Comparison of ENCODE assay signal across 18 cellular contexts in the genomic region with DNA sequence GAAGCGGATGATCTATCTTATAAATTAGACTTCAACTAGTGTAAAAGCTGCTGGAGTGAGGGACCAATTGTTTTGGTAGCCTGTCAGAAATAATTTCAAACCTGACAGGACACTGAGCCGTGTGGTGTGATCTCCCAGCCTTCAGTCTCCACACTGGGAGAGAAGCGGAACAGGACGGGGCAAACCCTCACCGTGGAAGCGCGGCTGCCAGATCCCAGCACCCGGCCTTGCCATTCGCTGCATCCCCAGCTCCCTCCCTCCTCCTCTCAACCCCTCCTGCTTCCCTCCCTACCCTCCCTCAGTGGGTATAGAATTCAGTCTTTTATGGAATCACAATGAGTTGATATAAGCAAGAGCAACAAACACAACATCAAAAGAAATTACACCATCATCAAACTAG.
DNase-seq lines count a peak whose midpoint lies in the region; FAIRE-seq and TF ChIP-seq lines count a peak whose summit lies in the region.
"Had no signal": no experiment of that assay in that cellular context is flagged by ENCODE, and none has a peak within 500 bp of the region (broad histone marks: within the 10 kb centered on the region; RNA-seq: fewer than 3 reads in every experiment).

No MANE protein-coding gene starts in this region.

- H3K9ac ChIP-seq in kidney (ENCODE audit: low read length in 2 of 2), result no peak overlapping the region

- TF ChIP-seq POLR2A in spleen (IDR thresholded peaks at IDR 0.05), result no peak

- no peaks in the 10 kb centered on the region for H3K4me1 Mint-ChIP-seq in activated CD4-positive, alpha-beta memory T cell treated with anti-CD3 and anti-CD28 coated beads, Interleukin-2, amount 10 ng/mL, durations not matched to agents 7 days and 5 days
- H3K4me1 Mint-ChIP-seq: B cell had no signal

- H3K4me3 ChIP-seq in H7 (ENCODE audit: insufficient read depth, low read depth, low read length), result peak overlapping the region; percentile 8; the same call in 1 of the 2 replicates
- H3K4me3 ChIP-seq in kidney (ENCODE audit: low read length in 2 of 2), result no peak overlapping the region
- no peak overlapping the region for H3K4me3 ChIP-seq in spleen

- no peaks in the 10 kb centered on the region for H3K27me3 Mint-ChIP-seq in activated CD4-positive, alpha-beta memory T cell treated with anti-CD3 and anti-CD28 coated beads, Interleukin-2, amount 10 ng/mL, durations not matched to agents 7 days and 5 days
- H3K27me3 Mint-ChIP-seq: B cell; CD4-positive, alpha-beta T cell had no signal

- POLR2A ChIA-PET in activated CD4-positive, alpha-beta memory T cell treated with anti-CD3 and anti-CD28 coated beads, Interleukin-2, amount 10 ng/mL, durations not matched to agents 7 days and 5 days (lab: Charles Lee), result no interaction called here

- peaks cover 5% of the 10 kb centered on the region for H3K9me3 Mint-ChIP-seq in activated CD4-positive, alpha-beta memory T cell treated with anti-CD3 and anti-CD28 coated beads, Interleukin-2, amount 10 ng/mL, durations not matched to agents 7 days and 5 days
- H3K9me3 Mint-ChIP-seq: CD4-positive, alpha-beta T cell had no signal

- TF ChIP-seq CTCF in kidney (IDR thresholded peaks at IDR 0.05; ENCODE audit: borderline replicate concordance, extremely low read depth, insufficient read depth) (no peak), spleen (IDR thresholded peaks at IDR 0.05 in 8 of 11, conservative IDR thresholded peaks at IDR 0.05 in 3 of 11) (no peak)

- no peaks in the 10 kb centered on the region for H3K27me3 ChIP-seq in H7 (ENCODE audit: control insufficient read depth, insufficient read depth, low read length)
- no peaks in the 10 kb centered on the region for H3K27me3 ChIP-seq in spleen (replicated peaks in 1 of 7)

- no peaks in the 10 kb centered on the region for H3K36me3 Mint-ChIP-seq in activated CD4-positive, alpha-beta memory T cell treated with anti-CD3 and anti-CD28 coated beads, Interleukin-2, amount 10 ng/mL, durations not matched to agents 7 days and 5 days (ENCODE audit: low read depth)

- 89 to 93% (median 90%) methylated on average over 9 of the region's 9 CpGs for WGBS in spleen, 5 donors

- intact Hi-C loops in kidney (cut with DNase I), result no loop called here
- intact Hi-C loops in spleen (cut with DNase I; ENCODE audit: low total_unique reads), result no loop called here

- H3K4me3 Mint-ChIP-seq in activated CD4-positive, alpha-beta memory T cell treated with anti-CD3 and anti-CD28 coated beads, Interleukin-2, amount 10 ng/mL, durations not matched to agents 7 days and 5 days, result no peak overlapping the region
- H3K4me3 Mint-ChIP-seq: B cell; CD4-positive, alpha-beta T cell had no signal

- H3K9me3 ChIP-seq in kidney (ENCODE audit: control insufficient read depth in 1 of 2, low read length in 2 of 2) (no peaks in the 10 kb centered on the region), spleen (peaks cover 0 to 42% (median 6%) of the 10 kb centered on the region in 8 donors)

- H3K4me1 ChIP-seq in kidney (ENCODE audit: control insufficient read depth in 1 of 2, insufficient read depth in 1 of 2, low read depth in 1 of 2, low read length in 2 of 2), result no peaks in the 10 kb centered on the region
- H3K4me1 ChIP-seq in spleen, result no peaks in the 10 kb centered on the region

- H3K27ac ChIP-seq in kidney (ENCODE audit: low read depth in 2 of 2, low read length in 2 of 2) (no peak overlapping the region), spleen (no peak overlapping the region)

- CTCF ChIA-PET in activated CD4-positive, alpha-beta memory T cell treated with anti-CD3 and anti-CD28 coated beads, Interleukin-2, amount 10 ng/mL, durations not matched to agents 7 days and 5 days (lab: Charles Lee), result no interaction called here

- no peaks in the 10 kb centered on the region for H3K36me3 ChIP-seq in H7 (replicated peaks; ENCODE audit: control insufficient read depth, insufficient read depth, low read length)
- no peaks in the 10 kb centered on the region for H3K36me3 ChIP-seq in kidney (ENCODE audit: control insufficient read depth in 1 of 2, insufficient read depth in 2 of 2, low read length in 2 of 2)
- no peaks in the 10 kb centered on the region for H3K36me3 ChIP-seq in spleen

- FAIRE-seq in kidney (lab: Jason Lieb, UNC), result no peak
- FAIRE-seq: G401.6, GM12891 had no signal

- DNase-seq in Ammon's horn (ENCODE audit: low spot score) (peak; percentile 5), H7 (peak; percentile 11), astrocyte of the hippocampus (ENCODE audit: low read depth, low spot score) (peak; percentile 25), iPS-NIHi11 (ENCODE audit: low spot score) (peak; percentile 16), kidney (no peak), spleen (no peak), NCI-H510A treated with DMSO at 0.1 percent for 48 hours (lab: John Stamatoyannopoulos, UW) (no peak)
- no peak for DNase-seq in activated CD4-positive, alpha-beta memory T cell treated with anti-CD3 and anti-CD28 coated beads, Interleukin-2, amount 10 ng/mL, durations not matched to agents 7 days and 5 days
- DNase-seq: 8988T; C1 segment of cervical spinal cord; Calu3; CD4-positive, alpha-beta T cell; DMS 273 treated with DMSO at 0.1 percent for 48 hours; DMS79; GOT3 had no signal

- no peak overlapping the region for H3K27ac Mint-ChIP-seq in activated CD4-positive, alpha-beta memory T cell treated with anti-CD3 and anti-CD28 coated beads, Interleukin-2, amount 10 ng/mL, durations not matched to agents 7 days and 5 days
- H3K27ac Mint-ChIP-seq: B cell; CD4-positive, alpha-beta T cell had no signal

Comparison
In these comparisons a context has a peak if more than half of its experiments do, and no peak if none do; other contexts are left out.
1. DNase-seq: peak in Ammon's horn (single experiment), H7 (single experiment), astrocyte of the hippocampus (single experiment) and iPS-NIHi11 (single experiment); none in activated CD4-positive, alpha-beta memory T cell treated with anti-CD3 and anti-CD28 coated beads, Interleukin-2, amount 10 ng/mL, durations not matched to agents 7 days and 5 days (single experiment), kidney (single experiment), spleen (single experiment) and NCI-H510A treated with DMSO at 0.1 percent for 48 hours (single experiment).